Comparison of ENCODE assay signal across 9 cellular contexts in genomic region chr7:92135100-92135429, GRCh38. TPM values are rescaled to one million over a fixed set of nuclear protein-coding genes. Genes with fewer than 3 reads are reported as not detected.
DNase-seq lines count a peak whose midpoint lies in the region; ATAC-seq, FAIRE-seq and TF ChIP-seq lines count a peak whose summit lies in the region.
"Had no signal": no experiment of that assay in that cellular context is flagged by ENCODE, and none has a peak within 500 bp of the region (broad histone marks: within the 10 kb centered on the region; RNA-seq: fewer than 3 reads in every experiment).

No MANE protein-coding gene starts in this region.

- H3K36me3 ChIP-seq in Panc1 (ENCODE audit: control insufficient read depth, insufficient read depth, low read length) (peaks cover 4% of the 10 kb centered on the region; the same call in 1 of the 2 replicates), ectodermal cell (ENCODE audit: control insufficient read depth, insufficient read depth, low read length) (peaks cover 5% of the 10 kb centered on the region)

- H2BK12ac ChIP-seq in H9 (ENCODE audit: insufficient read length, low read depth, low read length), result no peak overlapping the region

- peak overlapping the region; percentile 79 for H3K9ac ChIP-seq in H9 (ENCODE audit: extremely low read depth, insufficient read length, low read length)

- no peaks in the 10 kb centered on the region for H4K20me1 ChIP-seq in H9 (ENCODE audit: control insufficient read depth, insufficient read depth, insufficient read length)

- H3K23ac ChIP-seq in H9 (ENCODE audit: insufficient read length, low read depth, low read length), result no peak overlapping the region

- H2AK5ac ChIP-seq in H9 (ENCODE audit: insufficient read length, low read length), result no peak overlapping the region

- H3K27ac Mint-ChIP-seq in CD14-positive monocyte, result peak overlapping the region; percentile 95 to 100 (median 100)
- H3K27ac Mint-ChIP-seq in H9, result peak overlapping the region; percentile 100

- H4K91ac ChIP-seq in H9 (ENCODE audit: insufficient read length, low read depth, low read length), result no peak overlapping the region

- no CpG with 5 or more reads among the region's 12 CpGs for WGBS in H9 (ENCODE audit: extremely low coverage, insufficient read length, low lambda C conversion rate)
- WGBS in ectodermal cell, 2 experiments, result 30 to 38% methylated on average over 11 to 12 of the region's 12 CpGs

- H2BK5ac ChIP-seq in H9 (ENCODE audit: insufficient read length, low read length), result no peak overlapping the region

- H3K79me2 ChIP-seq in H9 (ENCODE audit: insufficient read depth, low read length), result peaks cover 27% of the 10 kb centered on the region; the same call in 1 of the 2 replicates

- CTCF ChIA-PET in Panc1 (lab: Charles Lee), result no interaction called here

- POLR2A ChIA-PET in Panc1 (lab: Charles Lee), result no interaction called here

- no peak overlapping the region for H3K56ac ChIP-seq in H9 (ENCODE audit: insufficient read length, low read depth, low read length)

- peaks cover 23% of the 10 kb centered on the region for H3K4me1 Mint-ChIP-seq in CD14-positive monocyte
- H3K4me1 Mint-ChIP-seq in H9, result peaks cover 19 to 27% of the 10 kb centered on the region in 2 experiments

- intact Hi-C loops in CD14-positive monocyte (cut with micrococcal nuclease) (loop anchor here (10.0 kb wide), 2 partner anchors 110 to 310 kb away; partner anchors contain the start of genes ANKIB1 (in 2 of the 2), KRIT1 (in 2 of the 2) and GATAD1 (in 1 of the 2)), Panc1 (cut with micrococcal nuclease; ENCODE audit: unreplicated experiment) (loop anchor here (10.0 kb wide), 1 partner anchor 310 kb away; the partner anchor contains the start of gene GATAD1)

- H3K27me3 ChIP-seq in H9 (ENCODE audit: insufficient read depth, low read length) (no peaks in the 10 kb centered on the region), Panc1 (ENCODE audit: control insufficient read depth, insufficient read depth, low read length) (no peaks in the 10 kb centered on the region), ectodermal cell (ENCODE audit: control insufficient read depth, insufficient read depth, low read length, poor library complexity, severe bottlenecking) (no peaks in the 10 kb centered on the region), mononuclear cell (ENCODE audit: insufficient read depth, low read length) (no peaks in the 10 kb centered on the region)

- no peak overlapping the region for H2BK120ac ChIP-seq in H9 (ENCODE audit: low read depth, low read length, poor library complexity, severe bottlenecking)

- H2AFZ ChIP-seq in H9 (ENCODE audit: low read length), result no peak overlapping the region

- no peak overlapping the region for H3K14ac ChIP-seq in H9 (ENCODE audit: insufficient read depth, low read length)

- ATAC-seq in Panc1, result no peak
- no peak for ATAC-seq in GM18861 (IDR thresholded peaks at IDR 0.05; ENCODE audit: unreplicated experiment)

- no peak for DNase-seq in CD14-positive monocyte (ENCODE audit: low spot score)
- DNase-seq in H9, result no peak
- peak; percentile 27 for DNase-seq in Panc1 (ENCODE audit: low read depth, low spot score)
- DNase-seq in urothelium cell line (ENCODE audit: low spot score), result peak; percentile 48
- no peak for DNase-seq in retina

- H3K4me3 Mint-ChIP-seq in CD14-positive monocyte, result peak overlapping the region; percentile 96 to 99
- peak overlapping the region; percentile 98 for H3K4me3 Mint-ChIP-seq in H9

- no peak overlapping the region for H3K4ac ChIP-seq in H9 (ENCODE audit: low read depth, low read length)

- H3K23me2 ChIP-seq in H9 (ENCODE audit: insufficient read length, low read depth, low read length, poor library complexity, severe bottlenecking), result no peaks in the 10 kb centered on the region

- no peaks in the 10 kb centered on the region; the same call in 1 of the 2 replicates for H3K4me1 ChIP-seq in H9 (ENCODE audit: insufficient read depth, low read length)
- peaks cover 18% of the 10 kb centered on the region for H3K4me1 ChIP-seq in Panc1 (ENCODE audit: control insufficient read depth, insufficient read depth, low read length)
- no peaks in the 10 kb centered on the region for H3K4me1 ChIP-seq in ectodermal cell (ENCODE audit: control insufficient read depth, insufficient read depth, low read length)
- H3K4me1 ChIP-seq in mononuclear cell (ENCODE audit: insufficient read depth, low read length), result peaks cover 14% of the 10 kb centered on the region

- TF ChIP-seq CTCF in CD14-positive monocyte (IDR thresholded peaks at IDR 0.05) (no peak), H9 (conservative IDR thresholded peaks at IDR 0.05) (no peak), Panc1 (IDR thresholded peaks at IDR 0.05) (no peak)

- H4K8ac ChIP-seq in H9 (replicated peaks; ENCODE audit: insufficient read length, low read depth, low read length), result no peak overlapping the region

- in situ Hi-C loops in Panc1 (cut with HindIII; ENCODE audit: low pct_unique_long_range_greater_than_20kb, low sequenced_read_pairs), result no loop called here

- no peak overlapping the region for H2BK15ac ChIP-seq in H9 (ENCODE audit: low read depth, low read length)

- H2BK20ac ChIP-seq in H9 (ENCODE audit: low read depth, low read length, poor library complexity, severe bottlenecking), result no peak overlapping the region

- H3K36me3 Mint-ChIP-seq in CD14-positive monocyte (peaks cover 5 to 9% of the 10 kb centered on the region in 2 donors), H9 (ENCODE audit: insufficient read depth in 1 of 3, low read depth in 3 of 3) (peaks cover 7 to 15% (median 11%) of the 10 kb centered on the region in 3 experiments; a peak in 5 of 7 replicates)

- H3K4me2 ChIP-seq in H9 (ENCODE audit: insufficient read depth, insufficient read length, low read length), result peak overlapping the region; percentile 89

- no peak for FAIRE-seq in urothelium cell line (lab: Jason Lieb, UNC)

- TSS peak; percentile 98 for BruUV-seq in Panc1 (replicated peaks; lab: Mats Ljungman, UMichigan)

- H3K9me3 ChIP-seq in H9 (ENCODE audit: control insufficient read depth, low read depth, low read length), result no peaks in the 10 kb centered on the region
- H3K9me3 ChIP-seq in Panc1 (ENCODE audit: control insufficient read depth, insufficient read depth, low read depth, low read length), result no peaks in the 10 kb centered on the region
- no peaks in the 10 kb centered on the region for H3K9me3 ChIP-seq in ectodermal cell (ENCODE audit: control insufficient read depth, low read length)
- no peaks in the 10 kb centered on the region for H3K9me3 ChIP-seq in mononuclear cell (ENCODE audit: low read depth, low read length)

- no peak overlapping the region for H3K27ac ChIP-seq in H9 (ENCODE audit: insufficient read length, low read depth, low read length)
- H3K27ac ChIP-seq in Panc1 (ENCODE audit: low read length), result peak overlapping the region; percentile 90
- peak overlapping the region; percentile 94 for H3K27ac ChIP-seq in ectodermal cell (ENCODE audit: insufficient read depth, low read depth, low read length, poor library complexity, severe bottlenecking)

- H3K9me3 Mint-ChIP-seq in CD14-positive monocyte (peaks cover 0 to 8% (median 0%) of the 10 kb centered on the region in 7 donors), H9 (peaks cover 4 to 14% of the 10 kb centered on the region in 2 experiments; a peak in 2 of 5 replicates)

- H3K27me3 Mint-ChIP-seq in CD14-positive monocyte (ENCODE audit: low read depth in 3 of 3) (peaks cover 0 to 8% (median 1%) of the 10 kb centered on the region in 3 donors), H9 (ENCODE audit: low read depth) (no peaks in the 10 kb centered on the region)

- no peak overlapping the region for H4K5ac ChIP-seq in H9 (ENCODE audit: insufficient read length, low read depth, low read length)

- H3K4me3 ChIP-seq in Panc1 (ENCODE audit: low read depth in 2 of 2, low read length in 2 of 2), result peak overlapping the region; percentile 91 to 93
- peak overlapping the region; percentile 84 for H3K4me3 ChIP-seq in ectodermal cell (ENCODE audit: insufficient read depth, low read depth, low read length)
- H3K4me3 ChIP-seq in mononuclear cell (ENCODE audit: low read length), result peak overlapping the region; percentile 78

- no peak overlapping the region for H3T11ph ChIP-seq in H9 (ENCODE audit: low read length)

- no peaks in the 10 kb centered on the region for H3K79me1 ChIP-seq in H9 (ENCODE audit: insufficient read depth, low read depth, low read length, poor library complexity, severe bottlenecking)

- no peak overlapping the region for H3K18ac ChIP-seq in H9 (ENCODE audit: insufficient read length, low read depth, low read length)

RNA-seq across cellular contexts. Expression of gene CYP51A1, which starts 0.8 kb away (rescaled TPM):
- 10 to 100 TPM; 27.4 to 32.4 TPM for polyA plus RNA-seq in CD14-positive monocyte
- total RNA-seq in H9 (2021) (80.0 and 84.8 TPM in 2 replicates), Panc1 (2021; ENCODE audit: unreplicated experiment) (131 TPM), mononuclear cell (45.7 TPM)
- 60.3 TPM for polyA plus RNA-seq in Panc1 (2012; ENCODE audit: insufficient read length)
- 81.2 TPM for polyA plus RNA-seq in ectodermal cell (2013, experiment 1 of 4)
- polyA plus RNA-seq in ectodermal cell (2013, experiment 2 of 4), result 75.9 TPM
- polyA plus RNA-seq in ectodermal cell (2013, experiment 3 of 4), result 48.4 TPM
- polyA plus RNA-seq in ectodermal cell (2013, experiment 4 of 4), result 52.8 TPM

RNA-seq across cellular contexts. Expression of gene LRRD1, which starts 43.9 kb away (rescaled TPM):
- not detected for polyA plus RNA-seq in CD14-positive monocyte
- not detected in 2 replicates for total RNA-seq in H9 (2021)
- 0.05 TPM for total RNA-seq in Panc1 (2021; ENCODE audit: unreplicated experiment)
- polyA plus RNA-seq in Panc1 (2012; ENCODE audit: insufficient read length), result not detected
- not detected for polyA plus RNA-seq in ectodermal cell (2013, experiment 1 of 4)
- 0.09 TPM for polyA plus RNA-seq in ectodermal cell (2013, experiment 2 of 4)
- polyA plus RNA-seq in ectodermal cell (2013, experiment 3 of 4), result not detected
- polyA plus RNA-seq in ectodermal cell (2013, experiment 4 of 4), result not detected
- 0.10 TPM for total RNA-seq in mononuclear cell
- total RNA-seq: NCI-H460 had no signal

Comparison
In these comparisons a context has a peak if more than half of its experiments do, and no peak if none do; other contexts are left out.
1. DNase-seq: peak in Panc1 (single experiment) and urothelium cell line (single experiment); none in CD14-positive monocyte (single experiment), H9 (single experiment) and retina (single experiment).
2. Peak in every context shown above with its lines, with median percentiles within 50 percentile points of each other: H3K4me3 ChIP-seq.